31 cellular contexts compared by ENCODE assay signal in genomic region chr1:32377541-32378220, GRCh38. TPM values are rescaled to one million over a fixed set of nuclear protein-coding genes. Genes with fewer than 3 reads are reported as not detected.
"Had no signal": no experiment of that assay in that cellular context is flagged by ENCODE, and none has a peak within 500 bp of the region (broad histone marks: within the 10 kb centered on the region; RNA-seq: fewer than 3 reads in every experiment).

No MANE protein-coding gene starts in this region.

- FAIRE-seq: astrocyte, islet of Langerhans, small intestine, urothelium cell line had no signal

- H3K27me3 Mint-ChIP-seq: dendritic cell treated with granulocyte-macrophage colony-stimulating factor and Interleukin-4, amounts not matched to agents 40 ng/mL and 50 ng/mL, for 4 days; T-cell had no signal

- H3K27me3 ChIP-seq: gastrocnemius medialis, ovary, SJSA1, tibial nerve had no signal

- H3K9me3 Mint-ChIP-seq: activated T-cell treated with anti-CD3 and anti-CD28 coated beads, Interleukin-2, amount 50 U/mL, for 72 hours; dendritic cell treated with granulocyte-macrophage colony-stimulating factor and Interleukin-4, amounts not matched to agents 40 ng/mL and 50 ng/mL, for 4 days; nephron progenitor cell; T-cell had no signal

- H3K4me3 ChIP-seq: gastrocnemius medialis, left ventricle myocardium inferior, lung, ovary, prostate gland, SJSA1, tibial nerve had no signal

- H3K4me1 ChIP-seq: gastrocnemius medialis, left ventricle myocardium inferior, prostate gland, SJSA1 had no signal

- DNase-seq: activated CD4-positive, alpha-beta T cell treated with anti-CD3 and anti-CD28 coated beads for 48 hours; activated CD4-positive, CD25-positive, alpha-beta regulatory T cell; activated naive CD4-positive, alpha-beta T cell; activated T-cell treated with anti-CD3 and anti-CD28 coated beads for 4 hours; activated T-cell treated with anti-CD3 and anti-CD28 coated beads, Interleukin-2, amount 50 U/mL, for 72 hours; amniotic stem cell; central memory CD4-positive, alpha-beta T cell; effector CD4-positive, alpha-beta T cell; gastrocnemius medialis; glutamatergic neuron; left ventricle myocardium inferior; mesendoderm; nephron progenitor cell; ovary; retina; small intestine; stimulated activated CD4-positive, alpha-beta T cell treated with anti-CD3 and anti-CD28 coated beads, Interleukin-2, amount 100 ng/mL, for 24 hours; stimulated activated naive CD4-positive, alpha-beta T cell; T-cell had no signal

- H3K4me3 Mint-ChIP-seq: activated T-cell treated with anti-CD3 and anti-CD28 coated beads, Interleukin-2, amount 50 U/mL, for 72 hours; dendritic cell treated with granulocyte-macrophage colony-stimulating factor and Interleukin-4, amounts not matched to agents 40 ng/mL and 50 ng/mL, for 4 days; nephron progenitor cell; T-cell had no signal

- H3K4me1 Mint-ChIP-seq: nephron progenitor cell had no signal

- H3K36me3 ChIP-seq: ovary had no signal

- H3K27ac ChIP-seq: gastrocnemius medialis, left ventricle myocardium inferior, ovary, prostate gland, SJSA1, tibial nerve had no signal

- H3K27ac Mint-ChIP-seq: activated T-cell treated with anti-CD3 and anti-CD28 coated beads, Interleukin-2, amount 50 U/mL, for 72 hours; dendritic cell treated with granulocyte-macrophage colony-stimulating factor and Interleukin-4, amounts not matched to agents 40 ng/mL and 50 ng/mL, for 4 days; nephron progenitor cell had no signal

- H3K9me3 ChIP-seq: gastrocnemius medialis, left ventricle myocardium inferior, ovary, prostate gland, SJSA1, tibial nerve had no signal

- ATAC-seq: activated T-cell treated with anti-CD3 and anti-CD28 coated beads, Interleukin-2, amount 50 U/mL, for 72 hours; gastrocnemius medialis; sciatic nerve; T-cell had no signal

RNA-seq across cellular contexts. Expression of gene TSSK3, which starts 15.3 kb away (rescaled TPM):
- total RNA-seq: epithelial cell of proximal tubule, mononuclear cell, SJSA1, temporal lobe had no signal
